In genomic region chr2:62423883-62424458, GRCh38 we compare ENCODE assay signal across 21 cellular contexts.
DNase-seq lines count a peak whose midpoint lies in the region; ATAC-seq and FAIRE-seq lines count a peak whose summit lies in the region.
"Had no signal": no experiment of that assay in that cellular context is flagged by ENCODE, and none has a peak within 500 bp of the region (broad histone marks: within the 10 kb centered on the region; RNA-seq: fewer than 3 reads in every experiment).

No MANE protein-coding gene starts in this region.

- H3K36me3 Mint-ChIP-seq in activated T-helper 17 cell treated with anti-CD3 and anti-CD28 coated beads, Interleukin-2, amount 50 U/mL, for 72 hours (ENCODE audit: low read depth), result no peaks in the 10 kb centered on the region
- H3K36me3 Mint-ChIP-seq in activated T-cell treated with anti-CD3 and anti-CD28 coated beads, Interleukin-2, amount 50 U/mL, for 24 hours (ENCODE audit: low read depth), result no peaks in the 10 kb centered on the region
- H3K36me3 Mint-ChIP-seq: activated naive CD4-positive, alpha-beta T cell treated with anti-CD3 and anti-CD28 coated beads, Interleukin-2, amount 50 U/mL, for 72 hours; natural killer cell had no signal

- H3K9me3 Mint-ChIP-seq in activated T-helper 17 cell treated with anti-CD3 and anti-CD28 coated beads, Interleukin-2, amount 50 U/mL, for 72 hours, result peaks cover 4% of the 10 kb centered on the region
- peaks cover 2% of the 10 kb centered on the region for H3K9me3 Mint-ChIP-seq in activated T-cell treated with anti-CD3 and anti-CD28 coated beads, Interleukin-2, amount 50 U/mL, for 24 hours
- H3K9me3 Mint-ChIP-seq: activated naive CD4-positive, alpha-beta T cell treated with anti-CD3 and anti-CD28 coated beads, Interleukin-2, amount 50 U/mL, for 72 hours had no signal

- FAIRE-seq in HTR-8/SVneo (lab: Jason Lieb, UNC), result no peak
- FAIRE-seq: endometrium had no signal

- DNase-seq in COR-L47 (lab: John Stamatoyannopoulos, UW) (peak; percentile 44), head of caudate nucleus (peak in 36 of 42 donors; percentile 3 to 78 (median 58)), pons (ENCODE audit: low spot score) (peak; percentile 91), HTR-8/SVneo (ENCODE audit: insufficient read length, low spot score) (no peak)
- DNase-seq in activated T-cell treated with anti-CD3 and anti-CD28 coated beads, Interleukin-2, amount 50 U/mL, for 24 hours, result no peak
- no peak for DNase-seq in activated T-cell treated with anti-CD3 and anti-CD28 coated beads, Interleukin-2, amount 50 U/mL, for 1 hour
- DNase-seq: activated CD4-positive, alpha-beta T cell treated with anti-CD3 and anti-CD28 coated beads for 36 hours; central memory CD4-positive, alpha-beta T cell; left lung; MM.1S; natural killer cell; NCI-H1930; NK-92 treated with Interleukin-12 subunit alpha and Interleukin-12 subunit beta, amount 100 ng/mL, for 24 hours; SHP77 treated with DMSO at 0.1 percent for 48 hours; stimulated activated CD4-positive, alpha-beta T cell treated with anti-CD3 and anti-CD28 coated beads, Interleukin-4, amount 100 ng/mL, for 24 hours; T1000; uterus had no signal

- no peak overlapping the region for H3K4me3 Mint-ChIP-seq in activated T-helper 17 cell treated with anti-CD3 and anti-CD28 coated beads, Interleukin-2, amount 50 U/mL, for 72 hours
- no peak overlapping the region for H3K4me3 Mint-ChIP-seq in activated T-cell treated with anti-CD3 and anti-CD28 coated beads, Interleukin-2, amount 50 U/mL, for 24 hours
- H3K4me3 Mint-ChIP-seq: activated CD4-positive, alpha-beta T cell treated with anti-CD3 and anti-CD28 coated beads for 36 hours; natural killer cell had no signal

- peak; percentile 14 for ATAC-seq in activated T-helper 17 cell treated with anti-CD3 and anti-CD28 coated beads, Interleukin-2, amount 50 U/mL, for 72 hours (replicated peaks)
- ATAC-seq in GM19351 (IDR thresholded peaks at IDR 0.05; ENCODE audit: unreplicated experiment), result no peak
- ATAC-seq: activated CD4-positive, alpha-beta T cell treated with anti-CD3 and anti-CD28 coated beads for 36 hours; activated naive CD4-positive, alpha-beta T cell treated with anti-CD3 and anti-CD28 coated beads, Interleukin-2, amount 50 U/mL, for 72 hours; natural killer cell had no signal

- H3K4me1 Mint-ChIP-seq in activated T-helper 17 cell treated with anti-CD3 and anti-CD28 coated beads, Interleukin-2, amount 50 U/mL, for 72 hours, result no peaks in the 10 kb centered on the region
- no peaks in the 10 kb centered on the region for H3K4me1 Mint-ChIP-seq in activated T-cell treated with anti-CD3 and anti-CD28 coated beads, Interleukin-2, amount 50 U/mL, for 24 hours (ENCODE audit: low read depth)
- H3K4me1 Mint-ChIP-seq: activated CD4-positive, alpha-beta T cell treated with anti-CD3 and anti-CD28 coated beads for 36 hours had no signal

- H3K27me3 Mint-ChIP-seq in activated T-helper 17 cell treated with anti-CD3 and anti-CD28 coated beads, Interleukin-2, amount 50 U/mL, for 72 hours, result peaks cover 8% of the 10 kb centered on the region
- H3K27me3 Mint-ChIP-seq in activated T-cell treated with anti-CD3 and anti-CD28 coated beads, Interleukin-2, amount 50 U/mL, for 24 hours, result no peaks in the 10 kb centered on the region
- H3K27me3 Mint-ChIP-seq: activated CD4-positive, alpha-beta T cell treated with anti-CD3 and anti-CD28 coated beads for 36 hours had no signal

- intact Hi-C loops in head of caudate nucleus (cut with DNase I), result no loop called here

- H3K27ac Mint-ChIP-seq in activated T-helper 17 cell treated with anti-CD3 and anti-CD28 coated beads, Interleukin-2, amount 50 U/mL, for 72 hours, result no peak overlapping the region
- H3K27ac Mint-ChIP-seq in activated T-cell treated with anti-CD3 and anti-CD28 coated beads, Interleukin-2, amount 50 U/mL, for 24 hours, result no peak overlapping the region
- H3K27ac Mint-ChIP-seq: activated CD4-positive, alpha-beta T cell treated with anti-CD3 and anti-CD28 coated beads for 36 hours; activated naive CD4-positive, alpha-beta T cell treated with anti-CD3 and anti-CD28 coated beads, Interleukin-2, amount 50 U/mL, for 72 hours; natural killer cell had no signal

Comparison
In these comparisons a context has a peak if more than half of its experiments do, and no peak if none do; other contexts are left out.
1. DNase-seq: peak in COR-L47 (single experiment), head of caudate nucleus (36 of 42) and pons (single experiment); none in activated T-cell treated with anti-CD3 and anti-CD28 coated beads, Interleukin-2, amount 50 U/mL, for 24 hours (single experiment), activated T-cell treated with anti-CD3 and anti-CD28 coated beads, Interleukin-2, amount 50 U/mL, for 1 hour (single experiment) and HTR-8/SVneo (single experiment).